ENCODE assay signal across 6 cellular contexts in the genomic region with DNA sequence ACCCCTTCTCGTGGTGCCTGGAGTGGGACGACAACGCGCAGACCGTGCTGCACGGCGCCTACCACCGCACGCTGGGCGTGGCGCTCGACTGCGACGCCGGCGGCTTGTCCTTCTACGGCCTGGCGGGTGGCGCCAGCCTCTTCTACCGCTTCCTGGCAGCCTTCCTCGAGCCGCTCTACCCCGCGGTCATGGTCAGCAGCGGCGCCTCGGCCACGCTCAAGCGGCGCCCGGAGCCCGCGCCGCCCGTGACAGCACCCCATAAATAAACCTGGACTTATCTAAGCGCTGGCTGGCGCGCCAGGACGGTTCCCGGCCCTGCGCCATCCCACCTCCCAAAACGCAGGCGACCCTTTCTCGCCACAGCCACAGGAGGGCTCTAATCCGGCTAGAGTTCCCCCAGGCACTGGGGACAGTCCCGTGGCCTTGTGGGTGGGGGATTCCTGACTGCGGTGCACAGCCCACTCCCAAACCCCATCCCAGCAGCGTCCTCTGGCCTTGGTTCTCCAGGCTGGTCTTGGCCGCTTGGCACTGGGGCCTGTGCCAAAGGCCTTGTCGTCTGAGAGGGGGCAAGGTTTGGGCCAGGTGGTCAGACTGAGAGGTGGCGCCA. TPM values are rescaled to one million over a fixed set of nuclear protein-coding genes. Genes with fewer than 3 reads are reported as not detected.
DNase-seq lines count a peak whose midpoint lies in the region; ATAC-seq and TF ChIP-seq lines count a peak whose summit lies in the region.

No MANE protein-coding gene starts in this region.

- DNase-seq in activated CD4-positive, alpha-beta T cell treated with anti-CD3 and anti-CD28 coated beads for 4 hours = peak; percentile 24 to 31
- DNase-seq in glutamatergic neuron = peak; percentile 47
- DNase-seq in stimulated activated CD4-positive, alpha-beta T cell treated with anti-CD3 and anti-CD28 coated beads, Interleukin-4, amount 100 ng/mL, for 4 hours = peak; percentile 28 to 49
- no peak for DNase-seq in MG63
- no peak for DNase-seq in SW 1271 (lab: John Stamatoyannopoulos, UW)

- H3K27me3 ChIP-seq in MG63 = no peaks in the 10 kb centered on the region

- no peaks in the 10 kb centered on the region for H3K9me3 Mint-ChIP-seq in glutamatergic neuron (ENCODE audit: unreplicated experiment)

- no peaks in the 10 kb centered on the region for H3K36me3 Mint-ChIP-seq in glutamatergic neuron (ENCODE audit: unreplicated experiment)

- H3K4me3 Mint-ChIP-seq in glutamatergic neuron (ENCODE audit: unreplicated experiment) = no peak overlapping the region

- no peaks in the 10 kb centered on the region for H3K9me3 ChIP-seq in MG63

- no peak overlapping the region for H3K27ac Mint-ChIP-seq in glutamatergic neuron (ENCODE audit: unreplicated experiment)

- no peak for TF ChIP-seq CTCF in glutamatergic neuron (IDR thresholded peaks at IDR 0.05; ENCODE audit: partially characterized antibody, unreplicated experiment)

- no peak overlapping the region for H3K4me3 ChIP-seq in MG63

- peak; percentile 38 for ATAC-seq in GM19467 (IDR thresholded peaks at IDR 0.05; ENCODE audit: unreplicated experiment)

- no peaks in the 10 kb centered on the region for H3K36me3 ChIP-seq in MG63

- peaks cover 5% of the 10 kb centered on the region for H3K4me1 Mint-ChIP-seq in glutamatergic neuron (ENCODE audit: low read depth, unreplicated experiment)

- H3K27me3 Mint-ChIP-seq in glutamatergic neuron (ENCODE audit: unreplicated experiment) = peaks cover 12% of the 10 kb centered on the region

RNA-seq across cellular contexts. Expression of gene SLC16A5, which starts 10.2 kb away (rescaled TPM):
- total RNA-seq in glutamatergic neuron (ENCODE audit: unreplicated experiment) = 1.1 TPM
- total RNA-seq in MG63 (2014; rRNA removed; shearing (Covaris generic); ENCODE audit: low replicate concordance) = 0.12 and 0.33 TPM in 2 replicates

RNA-seq across cellular contexts. Expression of gene KCTD2, which starts 30.6 kb away (rescaled TPM):
- total RNA-seq in glutamatergic neuron (ENCODE audit: unreplicated experiment) = 23.4 TPM
- total RNA-seq in MG63 (2014; rRNA removed; shearing (Covaris generic); ENCODE audit: low replicate concordance) = 15.6 and 17.0 TPM in 2 replicates

RNA-seq across cellular contexts. Expression of gene ATP5PD, which starts 30.8 kb away (rescaled TPM):
- total RNA-seq in glutamatergic neuron (ENCODE audit: unreplicated experiment) = 139 TPM
- total RNA-seq in MG63 (2014; rRNA removed; shearing (Covaris generic); ENCODE audit: low replicate concordance) = 296 and 323 TPM in 2 replicates

RNA-seq across cellular contexts. Expression of gene ARMC7, which starts 32.2 kb away (rescaled TPM):
- 9.9 TPM for total RNA-seq in glutamatergic neuron (ENCODE audit: unreplicated experiment)
- total RNA-seq in MG63 (2014; rRNA removed; shearing (Covaris generic); ENCODE audit: low replicate concordance) = 12.0 and 15.1 TPM in 2 replicates

RNA-seq across cellular contexts. Expression of gene NT5C, which starts 53.9 kb away (rescaled TPM):
- 40.4 TPM for total RNA-seq in glutamatergic neuron (ENCODE audit: unreplicated experiment)
- total RNA-seq in MG63 (2014; rRNA removed; shearing (Covaris generic); ENCODE audit: low replicate concordance) = 29.1 and 92.2 TPM in 2 replicates

Comparison
In these comparisons a context has a peak if more than half of its experiments do, and no peak if none do; other contexts are left out.
1. DNase-seq: peak in activated CD4-positive, alpha-beta T cell treated with anti-CD3 and anti-CD28 coated beads for 4 hours (2 of 2), glutamatergic neuron (single experiment) and stimulated activated CD4-positive, alpha-beta T cell treated with anti-CD3 and anti-CD28 coated beads, Interleukin-4, amount 100 ng/mL, for 4 hours (2 of 2); none in MG63 (single experiment) and SW 1271 (0 of 2).